Comparison of ENCODE assay signal across 11 cellular contexts in genomic region chr7:95886501-95887090, GRCh38.
DNase-seq lines count a peak whose midpoint lies in the region; ATAC-seq and TF ChIP-seq lines count a peak whose summit lies in the region.
"Had no signal": no experiment of that assay in that cellular context is flagged by ENCODE, and none has a peak within 500 bp of the region (broad histone marks: within the 10 kb centered on the region; RNA-seq: fewer than 3 reads in every experiment).

No MANE protein-coding gene starts in this region.

- TF ChIP-seq POLR2A in NB4 (IDR thresholded peaks at IDR 0.05; ENCODE audit: extremely low read depth, insufficient read length): no peak
- no peak for TF ChIP-seq POLR2A in suprapubic skin (IDR thresholded peaks at IDR 0.05)

- intact Hi-C loops in left colon (cut with DNase I, micrococcal nuclease): no loop called here

- TF ChIP-seq EP300 in suprapubic skin (IDR thresholded peaks at IDR 0.05): no peak

- no peaks in the 10 kb centered on the region for H3K4me1 ChIP-seq in suprapubic skin
- H3K4me1 ChIP-seq: psoas muscle had no signal

- H3K4me3 ChIP-seq in NB4 (ENCODE audit: low read depth, low read length): no peak overlapping the region
- H3K4me3 ChIP-seq in suprapubic skin: no peak overlapping the region
- H3K4me3 ChIP-seq: cardiac muscle cell, psoas muscle had no signal

- no peaks in the 10 kb centered on the region for H3K36me3 ChIP-seq in suprapubic skin
- H3K36me3 ChIP-seq: cardiac muscle cell had no signal

- no peaks in the 10 kb centered on the region for H3K27me3 ChIP-seq in suprapubic skin
- H3K27me3 ChIP-seq: cardiac muscle cell had no signal

- ATAC-seq in left colon (peak; percentile 31), GM21825 (IDR thresholded peaks at IDR 0.05; ENCODE audit: unreplicated experiment) (no peak)
- ATAC-seq: psoas muscle had no signal

- peak; percentile 96 for DNase-seq in DMS53 treated with DMSO at 0.1 percent for 48 hours (lab: John Stamatoyannopoulos, UW; ENCODE audit: unreplicated experiment)
- DNase-seq in NB4 (ENCODE audit: low read depth): peak; percentile 28
- peak; percentile 37 for DNase-seq in SW480 (ENCODE audit: low spot score)
- no peak for DNase-seq in left colon
- DNase-seq in NCI-H187 treated with DMSO at 0.1 percent for 48 hours (lab: John Stamatoyannopoulos, UW): no peak
- no peak for DNase-seq in suprapubic skin (ENCODE audit: low spot score in 2 of 2)
- DNase-seq in amniotic stem cell (lab: John Stamatoyannopoulos, UW): no peak
- DNase-seq: DND-41, psoas muscle had no signal

- TF ChIP-seq CTCF in NB4 (IDR thresholded peaks at IDR 0.05; ENCODE audit: low read depth, low read length) (no peak), suprapubic skin (IDR thresholded peaks at IDR 0.05) (no peak)

- WGBS in suprapubic skin: 42% methylated on average over 4 of the region's 4 CpGs

- no peaks in the 10 kb centered on the region for H3K9me3 ChIP-seq in suprapubic skin
- H3K9me3 ChIP-seq: psoas muscle had no signal

- H3K27ac ChIP-seq in suprapubic skin: no peak overlapping the region
- H3K27ac ChIP-seq: cardiac muscle cell, psoas muscle had no signal

Comparison
In these comparisons a context has a peak if more than half of its experiments do, and no peak if none do; other contexts are left out.
1. DNase-seq: peak in DMS53 treated with DMSO at 0.1 percent for 48 hours (single experiment), NB4 (single experiment) and SW480 (single experiment); none in left colon (0 of 2), NCI-H187 treated with DMSO at 0.1 percent for 48 hours (single experiment), suprapubic skin (0 of 2) and amniotic stem cell (single experiment).